Comparison of ENCODE assay signal across 8 cellular contexts in genomic region chr19:12722566-12723382, GRCh38. TPM values are rescaled to one million over a fixed set of nuclear protein-coding genes. Genes with fewer than 3 reads are reported as not detected.
DNase-seq lines count a peak whose midpoint lies in the region; ATAC-seq, FAIRE-seq and TF ChIP-seq lines count a peak whose summit lies in the region.

No MANE protein-coding gene starts in this region.

- TF ChIP-seq CTCF in AG09309 (IDR thresholded peaks at IDR 0.05; ENCODE audit: control insufficient read depth, insufficient read depth, low read depth, low read length, missing control alignments) (no peak), kidney (IDR thresholded peaks at IDR 0.05; ENCODE audit: borderline replicate concordance, extremely low read depth, insufficient read depth) (no peak)

- intact Hi-C loops in kidney (cut with DNase I): no loop called here

- peaks cover 4 to 5% of the 10 kb centered on the region in 2 donors for H3K36me3 ChIP-seq in kidney (ENCODE audit: control insufficient read depth in 1 of 2, insufficient read depth in 2 of 2, low read length in 2 of 2)

- peak overlapping the region; percentile 50 to 81 for H3K9ac ChIP-seq in kidney (ENCODE audit: low read length in 2 of 2)

- peak; percentile 82 for FAIRE-seq in kidney (lab: Jason Lieb, UNC)

- peak overlapping the region; percentile 77 for H3K4me3 ChIP-seq in AG09309 (ENCODE audit: control insufficient read depth, low read depth, low read length)
- peak overlapping the region; percentile 62 to 71 for H3K4me3 ChIP-seq in kidney (ENCODE audit: low read length in 2 of 2)

- ATAC-seq in HG03378 (IDR thresholded peaks at IDR 0.05; ENCODE audit: unreplicated experiment): peak; percentile 82

- H3K4me1 ChIP-seq in kidney (ENCODE audit: control insufficient read depth in 1 of 2, insufficient read depth in 1 of 2, low read depth in 1 of 2, low read length in 2 of 2): peaks cover 14 to 22% of the 10 kb centered on the region in 2 donors

- H3K27ac ChIP-seq in kidney (ENCODE audit: low read depth in 2 of 2, low read length in 2 of 2): peak overlapping the region; percentile 45 to 89

- no peaks in the 10 kb centered on the region for H3K9me3 ChIP-seq in kidney (ENCODE audit: control insufficient read depth in 1 of 2, low read length in 2 of 2)

- DNase-seq in AG09309 (ENCODE audit: low read depth): peak; percentile 98
- DNase-seq in NCI-H460 (ENCODE audit: extremely low read depth, low read depth): peak; percentile 97
- DNase-seq in activated CD4-positive, alpha-beta T cell treated with anti-CD3 and anti-CD28 coated beads for 1 hour: peak; percentile 87
- peak; percentile 96 for DNase-seq in cerebellum (ENCODE audit: low spot score)
- DNase-seq in kidney: peak; percentile 99
- peak; percentile 76 to 84 for DNase-seq in stimulated activated CD4-positive, alpha-beta T cell treated with anti-CD3 and anti-CD28 coated beads, Interleukin-15, amount 100 ng/mL, for 1 hour (ENCODE audit: low read depth in 1 of 2, low spot score in 1 of 2)

- peak; percentile 56 for TF ChIP-seq POLR2A in GM19099 (IDR thresholded peaks at IDR 0.05; ENCODE audit: extremely low read depth, insufficient read length, low read depth)

RNA-seq across cellular contexts. Expression of gene TNPO2, which starts 1.0 kb away (rescaled TPM):
- 17.4 and 23.4 TPM in 2 replicates for total RNA-seq in NCI-H460 (2014; rRNA removed; shearing (Covaris generic))
- polyA plus RNA-seq in NCI-H460 (2014; cell fraction: nucleus; rRNA removed): 166 and 172 TPM in 2 replicates
- 92.3 TPM for total RNA-seq in cerebellum
- 62.7 TPM for total RNA-seq in kidney
- polyA plus RNA-seq in kidney (ENCODE audit: insufficient read depth, low read depth, low replicate concordance): 20.5 TPM

RNA-seq across cellular contexts. Expression of gene TRIR, which starts 11.7 kb away (rescaled TPM):
- total RNA-seq in NCI-H460 (2014; rRNA removed; shearing (Covaris generic)): 141 and 145 TPM in 2 replicates
- 217 and 225 TPM in 2 replicates for polyA plus RNA-seq in NCI-H460 (2014; cell fraction: nucleus; rRNA removed)
- total RNA-seq in cerebellum (76.4 TPM), kidney (135 TPM)
- 321 TPM for polyA plus RNA-seq in kidney (ENCODE audit: insufficient read depth, low read depth, low replicate concordance)

RNA-seq across cellular contexts. Expression of gene GET3, which starts 14.5 kb away (rescaled TPM):
- total RNA-seq in NCI-H460 (2014; rRNA removed; shearing (Covaris generic)): 50.9 and 53.9 TPM in 2 replicates
- polyA plus RNA-seq in NCI-H460 (2014; cell fraction: nucleus; rRNA removed): 60.9 and 83.3 TPM in 2 replicates
- total RNA-seq in cerebellum (34.1 TPM), kidney (71.3 TPM)
- 132 TPM for polyA plus RNA-seq in kidney (ENCODE audit: insufficient read depth, low read depth, low replicate concordance)

RNA-seq across cellular contexts. Expression of gene FBXW9, which starts 26.3 kb away (rescaled TPM):
- 6.2 and 6.9 TPM in 2 replicates for total RNA-seq in NCI-H460 (2014; rRNA removed; shearing (Covaris generic))
- polyA plus RNA-seq in NCI-H460 (2014; cell fraction: nucleus; rRNA removed): 20.3 and 26.0 TPM in 2 replicates
- 5.3 TPM for total RNA-seq in cerebellum
- total RNA-seq in kidney: 11.4 TPM
- polyA plus RNA-seq in kidney (ENCODE audit: insufficient read depth, low read depth, low replicate concordance): 14.9 TPM

RNA-seq across cellular contexts. Expression of gene BEST2, which starts 28.8 kb away (rescaled TPM):
- 0.22 TPM in 1 of 2 replicates, not detected in the other for total RNA-seq in NCI-H460 (2014; rRNA removed; shearing (Covaris generic))
- 0.07 and 1.8 TPM in 2 replicates for polyA plus RNA-seq in NCI-H460 (2014; cell fraction: nucleus; rRNA removed)
- total RNA-seq in cerebellum: not detected
- not detected for total RNA-seq in kidney
- polyA plus RNA-seq in kidney (ENCODE audit: insufficient read depth, low read depth, low replicate concordance): not detected

Comparison
In these comparisons a context has a peak if more than half of its experiments do, and no peak if none do; other contexts are left out.
1. Peak in every context shown above with its lines: DNase-seq, ATAC-seq, H3K4me3 ChIP-seq and H3K27ac ChIP-seq.